ENCODE assay signal across 25 cellular contexts in the genomic region with DNA sequence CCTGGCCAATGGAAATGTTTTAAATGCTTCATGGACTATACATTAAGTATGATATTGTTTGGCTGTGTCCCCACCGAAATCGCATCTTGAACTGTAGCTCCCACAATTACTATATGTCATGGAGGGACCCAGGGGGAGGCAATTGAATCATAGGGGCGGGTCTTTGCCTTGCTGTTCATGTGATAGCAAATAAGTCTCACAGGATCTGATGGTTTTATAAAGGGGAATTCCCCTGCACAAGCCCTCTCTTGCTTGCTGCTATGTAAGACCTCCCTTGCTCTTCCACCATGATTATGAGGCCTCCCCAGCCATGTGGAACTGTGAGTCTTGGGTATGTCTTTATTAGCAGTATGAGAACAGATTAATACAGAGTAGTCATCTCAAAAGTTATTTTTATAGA.
"Had no signal": no experiment of that assay in that cellular context is flagged by ENCODE, and none has a peak within 500 bp of the region (broad histone marks: within the 10 kb centered on the region; RNA-seq: fewer than 3 reads in every experiment).

No MANE protein-coding gene starts in this region.

- H3K4me1 Mint-ChIP-seq: stimulated activated memory B cell treated with anti-CD40 and anti-IgM and Interleukin-4, amounts not matched to agents 10 μg/mL and 1 μg/mL and 100 μg/mL, for 72 hours had no signal

- H3K36me3 ChIP-seq: left lung, lower lobe of right lung, ovary, right atrium auricular region, right lobe of liver, suprapubic skin, thoracic aorta, tibial artery, upper lobe of right lung had no signal

- ATAC-seq: left colon; left lung; lower lobe of right lung; mucosa of descending colon; naive thymus-derived CD4-positive, alpha-beta T cell; natural killer cell treated with Interleukin-12 subunit alpha and Interleukin-12 subunit beta and Interleukin-15 and Interleukin-18, amount 100 ng/mL, for 72 hours; right lobe of liver; stimulated activated memory B cell treated with anti-CD40 and anti-IgM and Interleukin-4, amounts not matched to agents 10 μg/mL and 1 μg/mL and 100 μg/mL, for 72 hours; upper lobe of right lung had no signal

- H3K4me3 Mint-ChIP-seq: naive thymus-derived CD4-positive, alpha-beta T cell; natural killer cell treated with Interleukin-12 subunit alpha and Interleukin-12 subunit beta and Interleukin-15 and Interleukin-18, amount 100 ng/mL, for 72 hours; stimulated activated memory B cell treated with anti-CD40 and anti-IgM and Interleukin-4, amounts not matched to agents 10 μg/mL and 1 μg/mL and 100 μg/mL, for 72 hours had no signal

- H3K4me3 ChIP-seq: left lung, lower lobe of right lung, mucosa of descending colon, ovary, right atrium auricular region, right lobe of liver, smooth muscle cell, suprapubic skin, thoracic aorta, tibial artery, upper lobe of right lung had no signal

- H3K9me3 ChIP-seq: left lung, lower lobe of right lung, mucosa of descending colon, ovary, right atrium auricular region, right lobe of liver, suprapubic skin, thoracic aorta, tibial artery, upper lobe of right lung had no signal

- H3K9me3 Mint-ChIP-seq: natural killer cell treated with Interleukin-12 subunit alpha and Interleukin-12 subunit beta and Interleukin-15 and Interleukin-18, amount 100 ng/mL, for 72 hours had no signal

- H3K27me3 ChIP-seq: left lung, ovary, right atrium auricular region, right lobe of liver, suprapubic skin, tibial artery, upper lobe of right lung had no signal

- H3K36me3 Mint-ChIP-seq: naive thymus-derived CD4-positive, alpha-beta T cell; natural killer cell treated with Interleukin-12 subunit alpha and Interleukin-12 subunit beta and Interleukin-15 and Interleukin-18, amount 100 ng/mL, for 72 hours; stimulated activated memory B cell treated with anti-CD40 and anti-IgM and Interleukin-4, amounts not matched to agents 10 μg/mL and 1 μg/mL and 100 μg/mL, for 72 hours had no signal

- DNase-seq: hippocampal formation; kidney glomerular epithelial cell; left colon; left lung; lower lobe of right lung; midbrain; mucosa of descending colon; naive thymus-derived CD4-positive, alpha-beta T cell; ovary; right lobe of liver; stimulated activated CD4-positive, alpha-beta T cell treated with anti-CD3 and anti-CD28 coated beads, Interleukin-1b, Interleukin-23, amount 100 ng/mL, for 48 hours; stimulated activated CD4-positive, alpha-beta T cell treated with anti-CD3 and anti-CD28 coated beads, Interleukin-2, amount 100 ng/mL, for 48 hours; stimulated activated CD4-positive, alpha-beta T cell treated with anti-CD3 and anti-CD28 coated beads, Interleukin-4, amount 100 ng/mL, for 4 hours; stimulated activated CD8-positive, alpha-beta memory T cell treated with anti-CD3 and anti-CD28 coated beads, Interleukin-4, amount 100 ng/mL, for 48 hours; stimulated activated naive CD4-positive, alpha-beta T cell treated with Interleukin-2 at 50 U/mL for 16 hours; tibial artery; trophoblast cell; upper lobe of right lung had no signal

- H3K4me1 ChIP-seq: left lung, right lobe of liver, upper lobe of right lung had no signal

- H3K27ac Mint-ChIP-seq: naive thymus-derived CD4-positive, alpha-beta T cell; natural killer cell treated with Interleukin-12 subunit alpha and Interleukin-12 subunit beta and Interleukin-15 and Interleukin-18, amount 100 ng/mL, for 72 hours; progenitor cell of endocrine pancreas; stimulated activated memory B cell treated with anti-CD40 and anti-IgM and Interleukin-4, amounts not matched to agents 10 μg/mL and 1 μg/mL and 100 μg/mL, for 72 hours had no signal

- H3K27ac ChIP-seq: left lung, lower lobe of right lung, ovary, right atrium auricular region, right lobe of liver, suprapubic skin, thoracic aorta, tibial artery, upper lobe of right lung had no signal

- H3K4me2 ChIP-seq: smooth muscle cell had no signal
